Comparison of ENCODE assay signal across 1 cellular context in genomic region chr4:158722917-158723793, GRCh38.
TF ChIP-seq lines count a peak whose summit lies in the region.

Gene PPID, minus strand, starts transcription at chr4:158723396. Its CDS starts 108 bp downstream, at chr4:158723288.

TF ChIP-seq in HepG2, 621 proteins besides CTCF, POLR2A, EP300 and RAD21 (continued from another document and continues in another):
- TF ChIP-seq ZBTB2 (CRISPR knock-in tag; IDR thresholded peaks at IDR 0.05; ENCODE audit: low read depth) (peak; percentile 51; the same call in 1 of the 2 replicates), FOXJ3 (CRISPR knock-in tag; IDR thresholded peaks at IDR 0.05; ENCODE audit: borderline replicate concordance) (peak; percentile 69; the same call in 1 of the 2 replicates), ZHX2 (IDR thresholded peaks at IDR 0.05; ENCODE audit: low read depth) (peak; percentile 69; the same call in 1 of the 2 replicates), ZHX2 (CRISPR knock-in tag; IDR thresholded peaks at IDR 0.05; ENCODE audit: borderline replicate concordance) (no peak), ZNF879 (CRISPR knock-in tag; IDR thresholded peaks at IDR 0.05) (no peak), RNF219 (CRISPR knock-in tag; IDR thresholded peaks at IDR 0.05) (no peak), ZNF256 (CRISPR knock-in tag; conservative IDR thresholded peaks at IDR 0.05) (peak; percentile 76), ZBTB33 (CRISPR knock-in tag; IDR thresholded peaks at IDR 0.05) (peak; percentile 29; the same call in 1 of the 2 replicates), FOXC1 (CRISPR knock-in tag; IDR thresholded peaks at IDR 0.05; ENCODE audit: borderline replicate concordance) (peak; percentile 61; the same call in 1 of the 2 replicates), ZFP41 (CRISPR knock-in tag; IDR thresholded peaks at IDR 0.05; ENCODE audit: borderline replicate concordance) (no peak), FIP1L1 (IDR thresholded peaks at IDR 0.05; ENCODE audit: borderline replicate concordance, insufficient read depth, low read depth, low read length) (no peak), SIX4 (CRISPR knock-in tag; IDR thresholded peaks at IDR 0.05) (peak; percentile 21; the same call in 1 of the 2 replicates), NONO (IDR thresholded peaks at IDR 0.05) (no peak), NONO (CRISPR knock-in tag; conservative IDR thresholded peaks at IDR 0.05) (peak; percentile 88), ZZZ3 (CRISPR knock-in tag; IDR thresholded peaks at IDR 0.05; ENCODE audit: borderline replicate concordance) (no peak), ZFP82 (CRISPR knock-in tag; IDR thresholded peaks at IDR 0.05; ENCODE audit: borderline replicate concordance) (peak; percentile 97), ZNF441 (CRISPR knock-in tag; IDR thresholded peaks at IDR 0.05; ENCODE audit: borderline replicate concordance) (no peak), ATF3 (CRISPR knock-in tag; IDR thresholded peaks at IDR 0.05) (no peak), ZNF24 (IDR thresholded peaks at IDR 0.05) (no peak), NFAT5 (CRISPR knock-in tag; IDR thresholded peaks at IDR 0.05) (no peak; the same call in 1 of the 2 replicates), SAFB2 (CRISPR knock-in tag; IDR thresholded peaks at IDR 0.05; ENCODE audit: borderline replicate concordance, low read depth) (0 out of 2 replicates have a peak, but pooled peaks have one; percentile 46), PRDM10 (CRISPR knock-in tag; IDR thresholded peaks at IDR 0.05; ENCODE audit: low read depth) (peak; percentile 45; the same call in 1 of the 2 replicates), ZSCAN25 (CRISPR knock-in tag; IDR thresholded peaks at IDR 0.05) (no peak), STAT6 (CRISPR knock-in tag; IDR thresholded peaks at IDR 0.05; ENCODE audit: borderline replicate concordance) (no peak), KDM4B (CRISPR knock-in tag; IDR thresholded peaks at IDR 0.05) (no peak), HOXD1 (CRISPR knock-in tag; IDR thresholded peaks at IDR 0.05) (no peak), ZNF180 (CRISPR knock-in tag; IDR thresholded peaks at IDR 0.05; ENCODE audit: borderline replicate concordance, low read depth) (0 out of 2 replicates have a peak, but pooled peaks have one; percentile 22), ZNF431 (CRISPR knock-in tag; IDR thresholded peaks at IDR 0.05; ENCODE audit: borderline replicate concordance, low read depth) (peak; percentile 35; the same call in 1 of the 2 replicates), ZNF33A (CRISPR knock-in tag; IDR thresholded peaks at IDR 0.05; ENCODE audit: borderline replicate concordance) (peak; percentile 82; the same call in 1 of the 2 replicates), ZNF124 (CRISPR knock-in tag; IDR thresholded peaks at IDR 0.05) (peak; percentile 82), BRCA1 (CRISPR knock-in tag; IDR thresholded peaks at IDR 0.05) (0 out of 2 replicates have a peak, but pooled peaks have one; percentile 17)
